Comparison of ENCODE assay signal across 19 cellular contexts in genomic region chr20:36150847-36151539, GRCh38.
"Had no signal": no experiment of that assay in that cellular context is flagged by ENCODE, and none has a peak within 500 bp of the region (broad histone marks: within the 10 kb centered on the region; RNA-seq: fewer than 3 reads in every experiment).

No MANE protein-coding gene starts in this region.

- FAIRE-seq: keratinocyte had no signal

- H3K36me3 ChIP-seq: suprapubic skin had no signal

- H3K9me3 Mint-ChIP-seq: activated naive CD8-positive, alpha-beta T cell treated with anti-CD3 and anti-CD28 coated beads for 36 hours; naive thymus-derived CD8-positive, alpha-beta T cell; type B pancreatic cell had no signal

- H3K27ac ChIP-seq: epithelial cell of prostate, suprapubic skin had no signal

- H3K9me3 ChIP-seq: suprapubic skin had no signal

- H3K4me3 ChIP-seq: dorsolateral prefrontal cortex, suprapubic skin had no signal

- H3K27ac Mint-ChIP-seq: activated naive CD8-positive, alpha-beta T cell treated with anti-CD3 and anti-CD28 coated beads for 36 hours; naive thymus-derived CD8-positive, alpha-beta T cell; type B pancreatic cell had no signal

- DNase-seq: activated CD4-positive, alpha-beta T cell treated with anti-CD3 and anti-CD28 coated beads, Interleukin-2, amount 50 U/mL, for 48 hours; activated gamma-delta T cell treated with Interleukin-2 at 50 U/mL for 16 hours; activated naive CD8-positive, alpha-beta T cell treated with anti-CD3 and anti-CD28 coated beads for 36 hours; amygdala; dorsolateral prefrontal cortex; foreskin fibroblast; glutamatergic neuron; mesendoderm; naive thymus-derived CD8-positive, alpha-beta T cell; occipital lobe; stimulated activated CD4-positive, alpha-beta T cell treated with anti-CD3 and anti-CD28 coated beads, Interleukin-12 subunit alpha, Interleukin-12 subunit beta, amount 100 ng/mL, for 4 hours; stimulated activated CD4-positive, alpha-beta T cell treated with anti-CD3 and anti-CD28 coated beads, Interleukin-1b, Interleukin-23, amount 100 ng/mL, for 48 hours; stimulated activated naive CD4-positive, alpha-beta T cell treated with Interleukin-2 at 50 U/mL for 16 hours; SW 1271; T-helper 2 cell had no signal

- H3K27me3 Mint-ChIP-seq: type B pancreatic cell had no signal

- H3K27me3 ChIP-seq: dorsolateral prefrontal cortex, suprapubic skin had no signal

- ATAC-seq: naive thymus-derived CD8-positive, alpha-beta T cell had no signal

- H3K4me3 Mint-ChIP-seq: activated naive CD8-positive, alpha-beta T cell treated with anti-CD3 and anti-CD28 coated beads for 36 hours; naive thymus-derived CD8-positive, alpha-beta T cell; type B pancreatic cell had no signal

- H3K36me3 Mint-ChIP-seq: activated naive CD8-positive, alpha-beta T cell treated with anti-CD3 and anti-CD28 coated beads for 36 hours; naive thymus-derived CD8-positive, alpha-beta T cell; type B pancreatic cell had no signal
